20 cellular contexts compared by ENCODE assay signal in genomic region chr10:13449296-13449695, GRCh38.
"Had no signal": no experiment of that assay in that cellular context is flagged by ENCODE, and none has a peak within 500 bp of the region (broad histone marks: within the 10 kb centered on the region; RNA-seq: fewer than 3 reads in every experiment).

No MANE protein-coding gene starts in this region.

- H3K4me3 ChIP-seq: cardiac muscle cell, esophagus squamous epithelium, lower lobe of right lung, tibial nerve had no signal

- DNase-seq: activated CD4-positive, alpha-beta T cell treated with anti-CD3 and anti-CD28 coated beads, Interleukin-2, amount 10 ng/mL, durations not matched to agents 7 days and 5 days; activated CD8-positive, alpha-beta memory T cell treated with anti-CD3 and anti-CD28 coated beads, Interleukin-2, amount 50 U/mL, for 4 hours; activated CD8-positive, alpha-beta T cell treated with anti-CD3 and anti-CD28 coated beads, Interleukin-2, amount 10 ng/mL, durations not matched to agents 7 days and 5 days; activated naive CD4-positive, alpha-beta T cell treated with anti-CD3 and anti-CD28 coated beads for 36 hours; activated T-cell treated with anti-CD3 and anti-CD28 coated beads, Interleukin-2, amount 50 U/mL, for 4 hours; anterior cingulate cortex; effector CD8-positive, alpha-beta T cell; esophagus squamous epithelium; lower lobe of right lung; nucleus accumbens; posterior cingulate gyrus; stimulated activated naive CD8-positive, alpha-beta T cell treated with anti-CD3 and anti-CD28 coated beads, Interleukin-15, Interleukin-2, amounts not matched to agents 100 U/mL and 50 U/mL, for 24 hours; substantia nigra; T-cell; T-helper 9 cell had no signal

- H3K36me3 Mint-ChIP-seq: natural killer cell treated with Interleukin-12 subunit alpha and Interleukin-12 subunit beta and Interleukin-15 and Interleukin-18, amount 100 ng/mL, for 72 hours; T-cell had no signal

- H3K4me3 Mint-ChIP-seq: activated CD4-positive, alpha-beta T cell treated with anti-CD3 and anti-CD28 coated beads, Interleukin-2, amount 10 ng/mL, durations not matched to agents 7 days and 5 days; activated CD8-positive, alpha-beta T cell treated with anti-CD3 and anti-CD28 coated beads, Interleukin-2, amount 10 ng/mL, durations not matched to agents 7 days and 5 days; activated naive CD4-positive, alpha-beta T cell treated with anti-CD3 and anti-CD28 coated beads for 36 hours; activated T-cell treated with anti-CD3 and anti-CD28 coated beads, Interleukin-2, amount 50 U/mL, for 4 hours; dendritic cell treated with granulocyte-macrophage colony-stimulating factor and Interleukin-4, amounts not matched to agents 40 ng/mL and 50 ng/mL, for 4 days; natural killer cell treated with Interleukin-12 subunit alpha and Interleukin-12 subunit beta and Interleukin-15 and Interleukin-18, amount 100 ng/mL, for 72 hours; T-cell had no signal

- H3K27me3 ChIP-seq: cardiac muscle cell, esophagus squamous epithelium, tibial nerve had no signal

- H3K27me3 Mint-ChIP-seq: dendritic cell treated with granulocyte-macrophage colony-stimulating factor and Interleukin-4, amounts not matched to agents 40 ng/mL and 50 ng/mL, for 4 days had no signal

- H3K9me3 ChIP-seq: esophagus squamous epithelium, lower lobe of right lung, tibial nerve had no signal

- H3K27ac ChIP-seq: cardiac muscle cell, esophagus squamous epithelium, lower lobe of right lung, tibial nerve had no signal

- FAIRE-seq: urothelium cell line had no signal

- H3K36me3 ChIP-seq: cardiac muscle cell had no signal

- H3K9me3 Mint-ChIP-seq: activated CD4-positive, alpha-beta T cell treated with anti-CD3 and anti-CD28 coated beads, Interleukin-2, amount 10 ng/mL, durations not matched to agents 7 days and 5 days; activated naive CD4-positive, alpha-beta T cell treated with anti-CD3 and anti-CD28 coated beads for 36 hours; activated T-cell treated with anti-CD3 and anti-CD28 coated beads, Interleukin-2, amount 50 U/mL, for 4 hours; dendritic cell treated with granulocyte-macrophage colony-stimulating factor and Interleukin-4, amounts not matched to agents 40 ng/mL and 50 ng/mL, for 4 days; natural killer cell treated with Interleukin-12 subunit alpha and Interleukin-12 subunit beta and Interleukin-15 and Interleukin-18, amount 100 ng/mL, for 72 hours; T-cell had no signal

- H3K4me1 ChIP-seq: lower lobe of right lung, tibial nerve had no signal

- H3K27ac Mint-ChIP-seq: activated CD4-positive, alpha-beta T cell treated with anti-CD3 and anti-CD28 coated beads, Interleukin-2, amount 10 ng/mL, durations not matched to agents 7 days and 5 days; activated CD8-positive, alpha-beta T cell treated with anti-CD3 and anti-CD28 coated beads, Interleukin-2, amount 10 ng/mL, durations not matched to agents 7 days and 5 days; activated naive CD4-positive, alpha-beta T cell treated with anti-CD3 and anti-CD28 coated beads for 36 hours; dendritic cell treated with granulocyte-macrophage colony-stimulating factor and Interleukin-4, amounts not matched to agents 40 ng/mL and 50 ng/mL, for 4 days; natural killer cell treated with Interleukin-12 subunit alpha and Interleukin-12 subunit beta and Interleukin-15 and Interleukin-18, amount 100 ng/mL, for 72 hours; T-cell had no signal
